In genomic region chr6:4020822-4021132, GRCh38 we compare ENCODE assay signal across 9 cellular contexts. TPM values are rescaled to one million over a fixed set of nuclear protein-coding genes. Genes with fewer than 3 reads are reported as not detected.
DNase-seq lines count a peak whose midpoint lies in the region; ATAC-seq and TF ChIP-seq lines count a peak whose summit lies in the region.
"Had no signal": no experiment of that assay in that cellular context is flagged by ENCODE, and none has a peak within 500 bp of the region (broad histone marks: within the 10 kb centered on the region; RNA-seq: fewer than 3 reads in every experiment).

No MANE protein-coding gene starts in this region.

- in situ Hi-C loops in transverse colon (cut with MboI; ENCODE audit: low pct_ligation_motif_present in 1 of 4, low pct_unique_long_range_greater_than_20kb in 1 of 4, low sequenced_read_pairs in 3 of 4), result no loop called here

- H3K27ac Mint-ChIP-seq in activated naive CD4-positive, alpha-beta T cell treated with anti-CD3 and anti-CD28 coated beads, Interleukin-2, amount 10 ng/mL, durations not matched to agents 7 days and 5 days, result peak overlapping the region; percentile 94

- H3K36me3 ChIP-seq in adrenal gland (replicated peaks in 1 of 2), result no peaks in the 10 kb centered on the region
- H3K36me3 ChIP-seq in right lobe of liver, result peaks cover 0 to 4% (median 0%) of the 10 kb centered on the region in 4 donors
- H3K36me3 ChIP-seq in transverse colon, result no peaks in the 10 kb centered on the region

- no peaks in the 10 kb centered on the region for H3K9me3 Mint-ChIP-seq in activated naive CD4-positive, alpha-beta T cell treated with anti-CD3 and anti-CD28 coated beads, Interleukin-2, amount 10 ng/mL, durations not matched to agents 7 days and 5 days

- no peak for DNase-seq in activated naive CD4-positive, alpha-beta T cell treated with anti-CD3 and anti-CD28 coated beads, Interleukin-2, amount 10 ng/mL, durations not matched to agents 7 days and 5 days
- no peak for DNase-seq in activated naive CD4-positive, alpha-beta T cell treated with Interleukin-2 at 50 U/mL for 16 hours
- DNase-seq in adrenal gland (no peak), right lobe of liver (no peak), transverse colon (no peak), GM20000 (ENCODE audit: low spot score) (no peak)

- H3K4me3 ChIP-seq in adrenal gland, result peak overlapping the region in 3 of 4 donors; percentile 25 to 93 (median 89)
- peak overlapping the region; percentile 81 to 85 (median 84) for H3K4me3 ChIP-seq in right lobe of liver
- peak overlapping the region; percentile 1 to 96 (median 76) for H3K4me3 ChIP-seq in transverse colon

- H3K27me3 Mint-ChIP-seq in activated naive CD4-positive, alpha-beta T cell treated with anti-CD3 and anti-CD28 coated beads, Interleukin-2, amount 10 ng/mL, durations not matched to agents 7 days and 5 days, result peaks cover 4% of the 10 kb centered on the region

- intact Hi-C loops in adrenal gland (cut with DNase I), result no loop called here
- intact Hi-C loops in right lobe of liver (cut with DNase I), result no loop called here
- intact Hi-C loops in transverse colon (cut with DNase I; ENCODE audit: low total_unique reads), result no loop called here

- peaks cover 17% of the 10 kb centered on the region for H3K36me3 Mint-ChIP-seq in activated naive CD4-positive, alpha-beta T cell treated with anti-CD3 and anti-CD28 coated beads, Interleukin-2, amount 10 ng/mL, durations not matched to agents 7 days and 5 days

- no peak for ATAC-seq in right lobe of liver
- no peak for ATAC-seq in GM19351 (IDR thresholded peaks at IDR 0.05; ENCODE audit: unreplicated experiment)
- no peak for ATAC-seq in GM19023 (IDR thresholded peaks at IDR 0.05; ENCODE audit: unreplicated experiment)

- H3K9me3 ChIP-seq in adrenal gland (replicated peaks in 1 of 3) (no peaks in the 10 kb centered on the region), right lobe of liver (no peaks in the 10 kb centered on the region), transverse colon (no peaks in the 10 kb centered on the region)

- H3K4me1 ChIP-seq in adrenal gland (replicated peaks in 1 of 2) (peaks cover 35 to 59% of the 10 kb centered on the region in 2 donors), right lobe of liver (peaks cover 0 to 49% (median 13%) of the 10 kb centered on the region in 4 donors), transverse colon (peaks cover 34 to 73% (median 39%) of the 10 kb centered on the region in 4 donors)

- TF ChIP-seq EP300 in transverse colon (IDR thresholded peaks at IDR 0.05; ENCODE audit: low read depth), result no peak

- WGBS in adrenal gland, 4 donors, result 1 to 5% (median 2%) methylated on average over 12 of the region's 12 CpGs
- 0% methylated on average over 12 of the region's 12 CpGs for WGBS in right lobe of liver (ENCODE audit: insufficient coverage, low coverage, low lambda C conversion rate, missing lambda C conversion rate)
- 0 to 2% methylated on average over 10 to 12 of the region's 12 CpGs for WGBS in transverse colon (ENCODE audit: low coverage in 1 of 2), 2 donors

- H3K27me3 ChIP-seq in adrenal gland, result no peaks in the 10 kb centered on the region
- H3K27me3 ChIP-seq in right lobe of liver, result no peaks in the 10 kb centered on the region
- H3K27me3 ChIP-seq in transverse colon, result no peaks in the 10 kb centered on the region

- peaks cover 68% of the 10 kb centered on the region for H3K4me1 Mint-ChIP-seq in activated naive CD4-positive, alpha-beta T cell treated with anti-CD3 and anti-CD28 coated beads, Interleukin-2, amount 10 ng/mL, durations not matched to agents 7 days and 5 days

- CTCF ChIA-PET in activated naive CD4-positive, alpha-beta T cell treated with anti-CD3 and anti-CD28 coated beads, Interleukin-2, amount 10 ng/mL, durations not matched to agents 7 days and 5 days (lab: Charles Lee), result interaction anchor here (1.3 to 2.5 kb wide), 8 partner anchors 8 to 136 kb away, joined by 3 to 12 read pairs (median 4); no protein-coding TSS in a partner anchor

- no peak for TF ChIP-seq POLR2A in adrenal gland (IDR thresholded peaks at IDR 0.05)
- no peak for TF ChIP-seq POLR2A in right lobe of liver (IDR thresholded peaks at IDR 0.05)
- no peak for TF ChIP-seq POLR2A in transverse colon (IDR thresholded peaks at IDR 0.05)

- TF ChIP-seq CTCF in adrenal gland (IDR thresholded peaks at IDR 0.05) (no peak), right lobe of liver (IDR thresholded peaks at IDR 0.05) (no peak), transverse colon (IDR thresholded peaks at IDR 0.05) (no peak), GM20000 (IDR thresholded peaks at IDR 0.05; ENCODE audit: extremely low read depth, missing control alignments) (no peak)

- peak overlapping the region; percentile 91 for H3K4me3 Mint-ChIP-seq in activated naive CD4-positive, alpha-beta T cell treated with anti-CD3 and anti-CD28 coated beads, Interleukin-2, amount 10 ng/mL, durations not matched to agents 7 days and 5 days

- peak overlapping the region in 4 of 5 donors; percentile 88 to 99 (median 97) for H3K27ac ChIP-seq in adrenal gland
- H3K27ac ChIP-seq in right lobe of liver, result peak overlapping the region; percentile 90 to 96 (median 93)
- H3K27ac ChIP-seq in transverse colon, result peak overlapping the region; percentile 95 to 100 (median 98)

RNA-seq across cellular contexts. Expression of gene FAM217A, which starts 58.2 kb away (rescaled TPM):
- total RNA-seq in adrenal gland, result not detected
- polyA plus RNA-seq in adrenal gland, result not detected
- not detected for total RNA-seq in right lobe of liver
- total RNA-seq in transverse colon, result not detected
- total RNA-seq: Daoy had no signal
